25 cellular contexts compared by ENCODE assay signal in the genomic region with DNA sequence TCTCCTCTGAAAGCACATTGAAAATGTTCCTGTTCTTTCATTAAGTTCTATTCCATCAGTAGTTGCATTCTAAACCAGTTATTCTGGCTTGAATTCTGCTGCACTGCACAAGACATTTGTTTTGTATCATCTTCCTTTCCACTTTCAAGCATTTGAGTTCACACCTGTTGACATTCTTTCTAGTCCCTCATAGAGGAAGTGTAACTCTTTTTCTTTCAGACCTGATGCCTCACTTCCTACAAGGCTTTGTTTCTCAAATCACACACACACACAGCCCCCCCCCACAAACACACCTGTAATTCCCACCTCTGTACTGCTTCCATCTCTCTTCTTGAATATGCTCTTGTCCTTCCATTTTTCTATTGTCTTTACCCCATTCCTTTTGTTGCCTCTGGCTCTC. TPM values are rescaled to one million over a fixed set of nuclear protein-coding genes. Genes with fewer than 3 reads are reported as not detected.
DNase-seq lines count a peak whose midpoint lies in the region; FAIRE-seq and TF ChIP-seq lines count a peak whose summit lies in the region.
"Had no signal": no experiment of that assay in that cellular context is flagged by ENCODE, and none has a peak within 500 bp of the region (broad histone marks: within the 10 kb centered on the region; RNA-seq: fewer than 3 reads in every experiment).

No MANE protein-coding gene starts in this region.

- H3K56ac ChIP-seq in H9 (ENCODE audit: insufficient read length, low read depth, low read length): no peak overlapping the region

- H3K27me3 Mint-ChIP-seq in H9 (ENCODE audit: low read depth): peaks cover 3% of the 10 kb centered on the region; the same call in 1 of the 2 replicates

- TF ChIP-seq POLR2A in H54 (IDR thresholded peaks at IDR 0.05; ENCODE audit: low read depth, low read length): no peak

- peak overlapping the region; percentile 29 for H3K27ac ChIP-seq in H9 (ENCODE audit: insufficient read length, low read depth, low read length)
- peak overlapping the region; percentile 23 for H3K27ac ChIP-seq in iPS-20b (ENCODE audit: low read length)
- no peak overlapping the region for H3K27ac ChIP-seq in RWPE1

- H2BK20ac ChIP-seq in H9 (ENCODE audit: low read depth, low read length, poor library complexity, severe bottlenecking): no peak overlapping the region

- no peak overlapping the region for H2AK5ac ChIP-seq in H9 (ENCODE audit: insufficient read length, low read length)

- H3K4me3 Mint-ChIP-seq in H9: peak overlapping the region in 1 of 2 experiments; percentile 0; a peak in 1 of 5 replicates
- H3K4me3 Mint-ChIP-seq: CD4-positive, alpha-beta memory T cell had no signal

- DNase-seq in H9: peak; percentile 38
- peak; percentile 17 for DNase-seq in RPMI8226
- DNase-seq in H54 (ENCODE audit: insufficient read length, low spot score): no peak
- no peak for DNase-seq in RWPE1 (ENCODE audit: low spot score)
- no peak for DNase-seq in SHP77 treated with DMSO at 0.1 percent for 48 hours (lab: John Stamatoyannopoulos, UW)
- DNase-seq in stimulated activated CD4-positive, alpha-beta T cell treated with anti-CD3 and anti-CD28 coated beads, Interleukin-12 subunit alpha, Interleukin-12 subunit beta, amount 100 ng/mL, for 4 hours: no peak
- DNase-seq: C1 segment of cervical spinal cord; CD4-positive, alpha-beta memory T cell; COR-L47; DND-41; Karpas-422; NCI-H1092 treated with DMSO at 0.1 percent for 48 hours; NCI-H1436; NCI-H187; NCI-H2081 treated with DMSO at 0.1 percent for 48 hours; NCI-H2171; NCI-H226; NCI-H510A; NCI-H748 treated with DMSO at 0.1 percent for 48 hours; T-helper 1 cell had no signal

- H3K4me1 ChIP-seq in H9 (ENCODE audit: insufficient read depth, low read length): peaks cover 4% of the 10 kb centered on the region; the same call in 1 of the 2 replicates
- peaks cover 18% of the 10 kb centered on the region; the same call in 1 of the 2 replicates for H3K4me1 ChIP-seq in iPS-20b (ENCODE audit: insufficient read depth, low read length)
- H3K4me1 ChIP-seq: HAP-1 had no signal

- no peaks in the 10 kb centered on the region for H3K27me3 ChIP-seq in H9 (ENCODE audit: insufficient read depth, low read length)
- H3K27me3 ChIP-seq in iPS-20b (ENCODE audit: insufficient read depth, low read length): no peaks in the 10 kb centered on the region

- H4K8ac ChIP-seq in H9 (replicated peaks; ENCODE audit: insufficient read length, low read depth, low read length): no peak overlapping the region

- H3K4me1 Mint-ChIP-seq in H9: peaks cover 27 to 38% of the 10 kb centered on the region in 2 experiments
- H3K4me1 Mint-ChIP-seq: CD4-positive, alpha-beta memory T cell had no signal

- CTCF ChIA-PET in RWPE1 (lab: Yijun Ruan, JAX): no interaction called here

- peaks cover 28 to 59% (median 52%) of the 10 kb centered on the region in 3 experiments for H3K36me3 Mint-ChIP-seq in H9 (ENCODE audit: insufficient read depth in 1 of 3, low read depth in 3 of 3)
- H3K36me3 Mint-ChIP-seq: CD4-positive, alpha-beta memory T cell had no signal

- H3K4ac ChIP-seq in H9 (ENCODE audit: low read depth, low read length): no peak overlapping the region

- TF ChIP-seq CTCF in H9 (conservative IDR thresholded peaks at IDR 0.05) (no peak), RWPE1 (conservative IDR thresholded peaks at IDR 0.05; ENCODE audit: low read depth) (no peak)

- no peak overlapping the region for H3K18ac ChIP-seq in H9 (ENCODE audit: insufficient read length, low read depth, low read length)

- H4K20me1 ChIP-seq in H9 (ENCODE audit: control insufficient read depth, insufficient read depth, insufficient read length): no peaks in the 10 kb centered on the region

- no peak overlapping the region for H2BK5ac ChIP-seq in H9 (ENCODE audit: insufficient read length, low read length)

- peak overlapping the region in 2 of 3 experiments; percentile 0 to 16; a peak in 1 of 7 replicates for H3K27ac Mint-ChIP-seq in H9
- H3K27ac Mint-ChIP-seq: CD4-positive, alpha-beta memory T cell had no signal

- H3K79me2 ChIP-seq in H9 (ENCODE audit: insufficient read depth, low read length): peaks cover 5% of the 10 kb centered on the region; the same call in 1 of the 2 replicates

- H3K9ac ChIP-seq in H9 (ENCODE audit: extremely low read depth, insufficient read length, low read length) (no peak overlapping the region), iPS-20b (ENCODE audit: low read depth, low read length) (no peak overlapping the region)

- H4K91ac ChIP-seq in H9 (ENCODE audit: insufficient read length, low read depth, low read length): no peak overlapping the region

- no peaks in the 10 kb centered on the region for H3K23me2 ChIP-seq in H9 (ENCODE audit: insufficient read length, low read depth, low read length, poor library complexity, severe bottlenecking)

- no peak overlapping the region for H4K5ac ChIP-seq in H9 (ENCODE audit: insufficient read length, low read depth, low read length)

- H2BK12ac ChIP-seq in H9 (ENCODE audit: insufficient read length, low read depth, low read length): no peak overlapping the region

- POLR2A ChIA-PET in RWPE1 (lab: Yijun Ruan, JAX; ENCODE audit: low non-redundant PET): no interaction called here

- H2AFZ ChIP-seq in H9 (ENCODE audit: low read length): no peak overlapping the region

- H3K79me1 ChIP-seq in H9 (ENCODE audit: insufficient read depth, low read depth, low read length, poor library complexity, severe bottlenecking): no peaks in the 10 kb centered on the region

- no peak overlapping the region for H3K14ac ChIP-seq in H9 (ENCODE audit: insufficient read depth, low read length)

- FAIRE-seq in H54 (lab: Jason Lieb, UNC): no peak
- FAIRE-seq: GM19239, HepG2, RCC 7860 had no signal

- peaks cover 15% of the 10 kb centered on the region for H3K36me3 ChIP-seq in iPS-20b (ENCODE audit: insufficient read depth, low read depth, low read length)
- H3K36me3 ChIP-seq: HAP-1 had no signal

- H3K9me3 Mint-ChIP-seq in H9: peaks cover 22 to 41% of the 10 kb centered on the region in 2 experiments

- no peak overlapping the region for H3T11ph ChIP-seq in H9 (ENCODE audit: low read length)

- H2BK120ac ChIP-seq in H9 (ENCODE audit: low read depth, low read length, poor library complexity, severe bottlenecking): no peak overlapping the region

- no peak overlapping the region for H3K23ac ChIP-seq in H9 (ENCODE audit: insufficient read length, low read depth, low read length)

- H3K4me3 ChIP-seq in iPS-20b (ENCODE audit: low read length): peak overlapping the region; percentile 0; the same call in 1 of the 2 replicates
- H3K4me3 ChIP-seq: HAP-1 had no signal

- H3K4me2 ChIP-seq in H9 (ENCODE audit: insufficient read depth, insufficient read length, low read length): no peak overlapping the region

- H2BK15ac ChIP-seq in H9 (ENCODE audit: low read depth, low read length): no peak overlapping the region

- H3K9me3 ChIP-seq in H9 (ENCODE audit: control insufficient read depth, low read depth, low read length) (peaks cover 28% of the 10 kb centered on the region), iPS-20b (ENCODE audit: insufficient read depth, low read depth, low read length) (peaks cover 19% of the 10 kb centered on the region)

RNA-seq across cellular contexts. Expression of a gene that starts 50.9 kb away (rescaled TPM):
- total RNA-seq in H9 (2021): 44.1 and 44.4 TPM in 2 replicates
- total RNA-seq: CD4-positive, alpha-beta memory T cell had no signal

Comparison
In these comparisons a context has a peak if more than half of its experiments do, and no peak if none do; other contexts are left out.
1. DNase-seq: peak in H9 (single experiment) and RPMI8226 (single experiment); none in H54 (single experiment), RWPE1 (single experiment), SHP77 treated with DMSO at 0.1 percent for 48 hours (single experiment) and stimulated activated CD4-positive, alpha-beta T cell treated with anti-CD3 and anti-CD28 coated beads, Interleukin-12 subunit alpha, Interleukin-12 subunit beta, amount 100 ng/mL, for 4 hours (single experiment).